In the genomic region with DNA sequence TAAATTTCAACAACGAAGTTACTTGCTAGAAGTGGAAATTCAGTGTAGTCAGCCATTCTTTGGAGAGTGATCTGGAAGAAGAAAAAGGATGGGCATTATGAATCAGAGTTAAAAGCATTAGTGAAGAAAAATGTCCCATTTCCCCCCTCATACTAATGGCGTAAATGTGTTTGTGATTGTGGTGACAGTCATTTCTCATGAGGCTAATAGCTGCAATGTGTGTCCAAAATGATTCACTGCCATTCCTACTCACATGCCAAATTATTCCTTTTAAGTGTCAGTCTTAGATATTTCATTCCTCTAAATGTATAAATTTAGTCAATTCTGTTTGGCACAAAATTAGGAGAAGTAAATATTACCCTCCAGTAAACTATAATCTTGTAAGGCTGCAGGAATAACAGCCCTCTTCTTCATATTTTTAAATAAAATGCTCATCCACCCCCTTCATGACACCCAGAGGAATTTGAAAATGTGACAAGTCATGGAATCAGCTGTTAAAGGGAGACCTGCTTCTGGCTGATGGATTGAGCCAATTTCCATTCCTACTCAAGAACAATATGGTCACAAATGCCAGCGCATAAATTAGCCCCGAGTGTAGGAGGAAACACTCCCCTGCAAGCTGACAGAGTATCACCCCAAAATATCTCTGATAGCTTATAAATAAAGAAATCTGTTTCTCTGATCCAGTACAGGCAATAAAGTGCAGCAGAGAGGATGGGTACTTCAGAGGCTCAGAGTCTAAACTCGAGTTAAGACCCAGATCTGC, we compare ENCODE assay signal across 30 cellular contexts.
"Had no signal": no experiment of that assay in that cellular context is flagged by ENCODE, and none has a peak within 500 bp of the region (broad histone marks: within the 10 kb centered on the region; RNA-seq: fewer than 3 reads in every experiment).

No MANE protein-coding gene starts in this region.

- DNase-seq: activated B cell treated with CpG ODN at 0.5 μM for 24 hours; activated CD4-positive, alpha-beta T cell treated with anti-CD3 and anti-CD28 coated beads for 48 hours; activated CD4-positive, alpha-beta T cell treated with anti-CD3 and anti-CD28 coated beads, Interleukin-2, amount 50 U/mL, for 1 hour; activated CD4-positive, alpha-beta T cell treated with anti-CD3 and anti-CD28 coated beads, Interleukin-2, amount 50 U/mL, for 48 hours; activated CD8-positive, alpha-beta memory T cell treated with anti-CD3 and anti-CD28 coated beads for 24 hours; activated CD8-positive, alpha-beta T cell treated with anti-CD3 and anti-CD28 coated beads for 36 hours; activated effector memory CD4-positive, alpha-beta T cell treated with Interleukin-2 at 50 U/mL for 16 hours; activated gamma-delta T cell treated with Interleukin-2 at 50 U/mL for 16 hours; activated naive CD4-positive, alpha-beta T cell treated with anti-CD3 and anti-CD28 coated beads for 36 hours; activated naive CD8-positive, alpha-beta T cell treated with anti-CD3 and anti-CD28 coated beads for 36 hours; activated naive CD8-positive, alpha-beta T cell treated with anti-CD3 and anti-CD28 coated beads, Interleukin-2, amount 50 U/mL, for 24 hours; activated T-cell treated with anti-CD3 and anti-CD28 coated beads, Interleukin-2, amount 50 U/mL, for 4 hours; adrenal gland; aorta; body of pancreas; central memory CD4-positive, alpha-beta T cell; cerebellar nuclear complex; effector memory CD4-positive, alpha-beta T cell; endodermal cell; foreskin keratinocyte; gastrocnemius medialis; T-helper 1 cell; T-helper 17 cell; T1000; WERI-Rb-1 had no signal

- H3K27me3 ChIP-seq: adrenal gland, body of pancreas, dorsolateral prefrontal cortex, foreskin keratinocyte, gastrocnemius medialis had no signal

- H3K36me3 ChIP-seq: adrenal gland, gastrocnemius medialis, WERI-Rb-1 had no signal

- H3K27ac ChIP-seq: adrenal gland, body of pancreas, coronary artery, foreskin keratinocyte, gastrocnemius medialis, WERI-Rb-1 had no signal

- ATAC-seq: activated CD4-positive, CD25-positive, alpha-beta regulatory T cell treated with anti-CD3 and anti-CD28 coated beads, Interleukin-2, amount 50 U/mL, for 24 hours; activated CD8-positive, alpha-beta T cell treated with anti-CD3 and anti-CD28 coated beads for 36 hours; activated naive CD8-positive, alpha-beta T cell treated with anti-CD3 and anti-CD28 coated beads, Interleukin-2, amount 50 U/mL, for 24 hours; activated T-cell treated with anti-CD3 and anti-CD28 coated beads, Interleukin-2, amount 50 U/mL, for 4 hours; activated T-helper 17 cell treated with anti-CD3 and anti-CD28 coated beads, Interleukin-2, amount 50 U/mL, for 72 hours; body of pancreas; esophagus mucosa; foreskin keratinocyte; gastrocnemius medialis; T-helper 17 cell had no signal

- H3K4me1 ChIP-seq: adrenal gland, body of pancreas, foreskin keratinocyte, gastrocnemius medialis had no signal

- H3K4me3 ChIP-seq: adrenal gland, body of pancreas, coronary artery, dorsolateral prefrontal cortex, gastrocnemius medialis had no signal

- H3K9me3 ChIP-seq: adrenal gland, body of pancreas, gastrocnemius medialis had no signal
